24 cellular contexts compared by ENCODE assay signal in genomic region chr2:191291471-191291870, GRCh38. TPM values are rescaled to one million over a fixed set of nuclear protein-coding genes. Genes with fewer than 3 reads are reported as not detected.
A peak's percentile ranks its signal among the peaks of the same experiment; 100 is the strongest.
DNase-seq lines count a peak whose midpoint lies in the region; ATAC-seq and TF ChIP-seq lines count a peak whose summit lies in the region.
"Had no signal": no experiment of that assay in that cellular context is flagged by ENCODE, and none has a peak within 500 bp of the region (broad histone marks: within the 10 kb centered on the region; RNA-seq: fewer than 3 reads in every experiment).

No MANE protein-coding gene starts in this region.

- H3K27ac Mint-ChIP-seq in GM23338 (peak overlapping the region; percentile 25; the same call in 1 of the 2 replicates), type B pancreatic cell (peak overlapping the region; percentile 25)
- H3K27ac Mint-ChIP-seq: CD4-positive, CD25-positive, alpha-beta regulatory T cell; T-helper 17 cell had no signal

- H3K27ac ChIP-seq in GM23338 (ENCODE audit: low read depth) (0 out of 2 replicates have a peak overlapping the region, but pooled peaks have one; percentile 34), left lung (no peak overlapping the region)
- H3K27ac ChIP-seq: esophagus muscularis mucosa, gastroesophageal sphincter, prostate gland, right lobe of liver had no signal

- TF ChIP-seq CTCF in GM23338 (conservative IDR thresholded peaks at IDR 0.05; ENCODE audit: low read depth in 2 of 2) (no peak), left lung (IDR thresholded peaks at IDR 0.05) (no peak), type B pancreatic cell (conservative IDR thresholded peaks at IDR 0.05) (no peak)

- no peaks in the 10 kb centered on the region for H3F3A ChIP-seq in GM23338 (replicated peaks; ENCODE audit: low read depth)

- no peak overlapping the region for H2AFZ ChIP-seq in GM23338

- no peak for ATAC-seq in GM23338
- ATAC-seq in left lung: peak; percentile 17
- no peak for ATAC-seq in activated T-cell treated with anti-CD3 and anti-CD28 coated beads, Interleukin-2, amount 50 U/mL, for 4 hours
- ATAC-seq: activated CD4-positive, CD25-positive, alpha-beta regulatory T cell treated with anti-CD3 and anti-CD28 coated beads, Interleukin-2, amount 50 U/mL, for 24 hours; gastroesophageal sphincter; GM12878; left cardiac atrium; T-helper 17 cell had no signal

- H3K9me3 ChIP-seq in adipocyte (ENCODE audit: control insufficient read depth, low read length) (no peaks in the 10 kb centered on the region), left lung (no peaks in the 10 kb centered on the region)
- H3K9me3 ChIP-seq: esophagus muscularis mucosa, gastroesophageal sphincter, prostate gland, right lobe of liver, tibial nerve had no signal

- peaks cover 7% of the 10 kb centered on the region for H4K20me1 ChIP-seq in GM23338 (replicated peaks; ENCODE audit: insufficient read depth)

- H3K4me2 ChIP-seq in GM23338: no peak overlapping the region

- peaks cover 81% of the 10 kb centered on the region for H3K79me2 ChIP-seq in GM23338 (replicated peaks; ENCODE audit: insufficient read depth)

- H3K4me1 Mint-ChIP-seq in GM23338 (peaks cover 43% of the 10 kb centered on the region), type B pancreatic cell (ENCODE audit: unreplicated experiment) (peaks cover 11% of the 10 kb centered on the region)
- no peaks in the 10 kb centered on the region for H3K4me1 Mint-ChIP-seq in activated T-cell treated with anti-CD3 and anti-CD28 coated beads, Interleukin-2, amount 50 U/mL, for 4 hours (ENCODE audit: low read depth)
- H3K4me1 Mint-ChIP-seq: CD4-positive, CD25-positive, alpha-beta regulatory T cell had no signal

- intact Hi-C loops in left lung (cut with DNase I): no loop called here

- H3K4me1 ChIP-seq in GM23338 (ENCODE audit: insufficient read depth) (peaks cover 24% of the 10 kb centered on the region), adipocyte (ENCODE audit: control insufficient read depth, insufficient read depth, low read length) (peaks cover 29% of the 10 kb centered on the region), left lung (peaks cover 8% of the 10 kb centered on the region in 2 donors)
- H3K4me1 ChIP-seq: prostate gland had no signal

- H3K27me3 Mint-ChIP-seq in GM23338 (ENCODE audit: insufficient read depth, low read depth, poor library complexity) (no peaks in the 10 kb centered on the region), type B pancreatic cell (no peaks in the 10 kb centered on the region)
- no peaks in the 10 kb centered on the region for H3K27me3 Mint-ChIP-seq in activated T-cell treated with anti-CD3 and anti-CD28 coated beads, Interleukin-2, amount 50 U/mL, for 4 hours (ENCODE audit: low read depth)

- DNase-seq in GM23338 (ENCODE audit: low spot score) (no peak), adipocyte (ENCODE audit: low read depth) (peak; percentile 56), left lung (no peak), type B pancreatic cell (ENCODE audit: extremely low spot score, unreplicated experiment) (no peak), NCI-H446 treated with DMSO at 0.1 percent for 48 hours (lab: John Stamatoyannopoulos, UW) (no peak), GM19240 (ENCODE audit: insufficient read length, low spot score) (no peak)
- no peak for DNase-seq in activated T-cell treated with anti-CD3 and anti-CD28 coated beads, Interleukin-2, amount 50 U/mL, for 4 hours
- DNase-seq: activated CD4-positive, alpha-beta T cell treated with anti-CD3 and anti-CD28 coated beads, Interleukin-2, amount 50 U/mL, for 4 hours; activated naive CD4-positive, alpha-beta T cell; CD4-positive, CD25-positive, alpha-beta regulatory T cell; dermis blood vessel endothelial cell; left cardiac atrium; NCI-H146; NCI-H345; right lobe of liver; SHP77; stimulated activated CD4-positive, alpha-beta T cell treated with anti-CD3 and anti-CD28 coated beads, Interleukin-2, amount 100 ng/mL, for 48 hours; T-helper 17 cell had no signal

- no peaks in the 10 kb centered on the region for H3K9me2 ChIP-seq in GM23338 (ENCODE audit: insufficient read depth)

- no peaks in the 10 kb centered on the region for H3K36me3 ChIP-seq in GM23338 (ENCODE audit: insufficient read depth)
- no peaks in the 10 kb centered on the region for H3K36me3 ChIP-seq in adipocyte (ENCODE audit: control insufficient read depth, insufficient read depth, low read length, severe bottlenecking)
- no peaks in the 10 kb centered on the region for H3K36me3 ChIP-seq in left lung
- H3K36me3 ChIP-seq: esophagus muscularis mucosa, gastroesophageal sphincter, prostate gland, tibial nerve had no signal

- H3K36me3 Mint-ChIP-seq in GM23338 (ENCODE audit: low read depth): peaks cover 3% of the 10 kb centered on the region; the same call in 1 of the 3 replicates
- peaks cover 15% of the 10 kb centered on the region for H3K36me3 Mint-ChIP-seq in type B pancreatic cell
- no peaks in the 10 kb centered on the region for H3K36me3 Mint-ChIP-seq in activated T-cell treated with anti-CD3 and anti-CD28 coated beads, Interleukin-2, amount 50 U/mL, for 4 hours (ENCODE audit: insufficient read depth)
- H3K36me3 Mint-ChIP-seq: CD4-positive, CD25-positive, alpha-beta regulatory T cell had no signal

- no peak overlapping the region for H3K4me3 Mint-ChIP-seq in GM23338
- H3K4me3 Mint-ChIP-seq in type B pancreatic cell: no peak overlapping the region
- no peak overlapping the region for H3K4me3 Mint-ChIP-seq in activated T-cell treated with anti-CD3 and anti-CD28 coated beads, Interleukin-2, amount 50 U/mL, for 4 hours
- H3K4me3 Mint-ChIP-seq: CD4-positive, CD25-positive, alpha-beta regulatory T cell; T-helper 17 cell had no signal

- H3K9me3 Mint-ChIP-seq in GM23338: no peaks in the 10 kb centered on the region
- peaks cover 4% of the 10 kb centered on the region for H3K9me3 Mint-ChIP-seq in type B pancreatic cell
- no peaks in the 10 kb centered on the region for H3K9me3 Mint-ChIP-seq in activated T-cell treated with anti-CD3 and anti-CD28 coated beads, Interleukin-2, amount 50 U/mL, for 4 hours
- H3K9me3 Mint-ChIP-seq: CD4-positive, CD25-positive, alpha-beta regulatory T cell had no signal

- H3K27me3 ChIP-seq in GM23338 (ENCODE audit: insufficient read depth) (no peaks in the 10 kb centered on the region), adipocyte (replicated peaks; ENCODE audit: control insufficient read depth, insufficient read depth, low read length) (no peaks in the 10 kb centered on the region), left lung (no peaks in the 10 kb centered on the region)
- H3K27me3 ChIP-seq: esophagus muscularis mucosa, gastroesophageal sphincter, right lobe of liver, tibial nerve had no signal

- no peak overlapping the region for H3K9ac ChIP-seq in adipocyte (ENCODE audit: low read length)

- H3K4me3 ChIP-seq in GM23338: no peak overlapping the region
- H3K4me3 ChIP-seq in adipocyte (ENCODE audit: low read length): no peak overlapping the region
- H3K4me3 ChIP-seq in left lung: no peak overlapping the region
- H3K4me3 ChIP-seq: esophagus muscularis mucosa, gastroesophageal sphincter, GM12878, prostate gland, right lobe of liver, tibial nerve had no signal

TF ChIP-seq in GM23338, 12 proteins besides CTCF, POLR2A, EP300 and RAD21 (continues in another document):
- no peak for TF ChIP-seq CREB1 (CRISPR knock-in tag; IDR thresholded peaks at IDR 0.05; ENCODE audit: low read depth)
- TF ChIP-seq ZNF331 (CRISPR knock-in tag; IDR thresholded peaks at IDR 0.05; ENCODE audit: low read depth): no peak
- TF ChIP-seq EZH2 (IDR thresholded peaks at IDR 0.05; ENCODE audit: low read depth, unreplicated experiment): no peak

RNA-seq across cellular contexts. Expression of gene MYO1B, which starts 46.3 kb away (rescaled TPM):
- total RNA-seq in GM23338 (2014; rRNA removed; shearing (Covaris generic)): 60.4 and 70.6 TPM in 2 replicates
- 20.0 and 26.4 TPM in 2 replicates for polyA plus RNA-seq in GM23338 (2016; fragmentation: Nextera tagmentation; extraction: Ambion mirVana)
- total RNA-seq in left lung (100 to 1,000 TPM; 136 to 305 TPM), type B pancreatic cell (ENCODE audit: low replicate concordance) (46.7 and 67.7 TPM in 2 replicates)
- 10 to 100 TPM; 11.0 to 16.6 (median 11.4) TPM for total RNA-seq in activated T-cell treated with anti-CD3 and anti-CD28 coated beads, Interleukin-2, amount 50 U/mL, for 4 hours
- total RNA-seq: CD4-positive, CD25-positive, alpha-beta regulatory T cell had no signal
- polyA plus RNA-seq: CD4-positive, CD25-positive, alpha-beta regulatory T cell had no signal
